Comparison of ENCODE assay signal across 8 cellular contexts in genomic region chr19:19460761-19461265, GRCh38. TPM values are rescaled to one million over a fixed set of nuclear protein-coding genes. Genes with fewer than 3 reads are reported as not detected.
DNase-seq lines count a peak whose midpoint lies in the region; ATAC-seq and TF ChIP-seq lines count a peak whose summit lies in the region.

No MANE protein-coding gene starts in this region.

- H3K27ac Mint-ChIP-seq in CD14-positive monocyte: peak overlapping the region; percentile 97 to 99 (median 98)

- H3K9me3 Mint-ChIP-seq in CD14-positive monocyte: peaks cover 3 to 6% (median 5%) of the 10 kb centered on the region in 7 donors
- no peaks in the 10 kb centered on the region for H3K9me3 Mint-ChIP-seq in activated T-cell treated with anti-CD3 and anti-CD28 coated beads, Interleukin-2, amount 50 U/mL, for 4 hours

- H3K27me3 ChIP-seq in HUES64 (ENCODE audit: insufficient read depth, low read length) (no peaks in the 10 kb centered on the region), transverse colon (no peaks in the 10 kb centered on the region)

- in situ Hi-C loops in transverse colon (cut with MboI; ENCODE audit: low pct_ligation_motif_present in 1 of 4, low pct_unique_long_range_greater_than_20kb in 1 of 4, low sequenced_read_pairs in 3 of 4): no loop called here

- intact Hi-C loops in CD14-positive monocyte (cut with micrococcal nuclease): no loop called here
- intact Hi-C loops in transverse colon (cut with DNase I; ENCODE audit: low total_unique reads): no loop called here

- peak overlapping the region; percentile 65 to 84 for H3K4me3 Mint-ChIP-seq in CD14-positive monocyte
- H3K4me3 Mint-ChIP-seq in activated T-cell treated with anti-CD3 and anti-CD28 coated beads, Interleukin-2, amount 50 U/mL, for 4 hours: peak overlapping the region; percentile 82

- H3K4me3 ChIP-seq in HUES64 (ENCODE audit: low read length) (no peak overlapping the region), foreskin fibroblast (ENCODE audit: low read depth in 1 of 2, low read length in 2 of 2) (no peak overlapping the region), transverse colon (peak overlapping the region in 1 of 4 donors; percentile 13)

- TF ChIP-seq POLR2A in transverse colon (IDR thresholded peaks at IDR 0.05): no peak

- H3K9me3 ChIP-seq in HUES64 (ENCODE audit: insufficient read depth, low read depth, low read length): no peaks in the 10 kb centered on the region
- H3K9me3 ChIP-seq in transverse colon: no peaks in the 10 kb centered on the region

- WGBS in HUES64: 44% methylated on average over 18 of the region's 18 CpGs
- WGBS in transverse colon (ENCODE audit: low coverage in 1 of 2), 2 donors: 41% methylated on average over 18 of the region's 18 CpGs; no CpG with 5 or more reads in 1 of the 2 donors

- peaks cover 38 to 50% of the 10 kb centered on the region in 2 donors for H3K36me3 Mint-ChIP-seq in CD14-positive monocyte
- peaks cover 23% of the 10 kb centered on the region for H3K36me3 Mint-ChIP-seq in activated T-cell treated with anti-CD3 and anti-CD28 coated beads, Interleukin-2, amount 50 U/mL, for 4 hours (ENCODE audit: insufficient read depth)

- H3K9ac ChIP-seq in HUES64 (ENCODE audit: low read depth, low read length): peak overlapping the region; percentile 23; the same call in 1 of the 2 replicates

- peak overlapping the region; percentile 51; the same call in 1 of the 2 replicates for H3K27ac ChIP-seq in HUES64 (ENCODE audit: low read depth, low read length)
- H3K27ac ChIP-seq in transverse colon: peak overlapping the region; percentile 58 to 81 (median 75)

- H3K4me1 Mint-ChIP-seq in CD14-positive monocyte: peaks cover 82% of the 10 kb centered on the region
- H3K4me1 Mint-ChIP-seq in activated T-cell treated with anti-CD3 and anti-CD28 coated beads, Interleukin-2, amount 50 U/mL, for 4 hours (ENCODE audit: low read depth): peaks cover 88% of the 10 kb centered on the region

- H3K36me3 ChIP-seq in HUES64 (ENCODE audit: insufficient read depth, low read length): peaks cover 9% of the 10 kb centered on the region
- peaks cover 0 to 8% (median 3%) of the 10 kb centered on the region in 4 donors for H3K36me3 ChIP-seq in transverse colon

- no peak for TF ChIP-seq CTCF in CD14-positive monocyte (IDR thresholded peaks at IDR 0.05)
- no peak for TF ChIP-seq CTCF in foreskin fibroblast (IDR thresholded peaks at IDR 0.05; ENCODE audit: low read depth, low read length)
- TF ChIP-seq CTCF in transverse colon (IDR thresholded peaks at IDR 0.05): no peak

- no peak for TF ChIP-seq EP300 in transverse colon (IDR thresholded peaks at IDR 0.05; ENCODE audit: low read depth)

- peaks cover 67% of the 10 kb centered on the region for H3K4me1 ChIP-seq in HUES64 (ENCODE audit: insufficient read depth, low read length)
- peaks cover 39 to 74% (median 58%) of the 10 kb centered on the region in 4 donors for H3K4me1 ChIP-seq in transverse colon

- peak; percentile 67 to 69 for ATAC-seq in activated T-cell treated with anti-CD3 and anti-CD28 coated beads, Interleukin-2, amount 50 U/mL, for 4 hours

- no peaks in the 10 kb centered on the region for H3K27me3 Mint-ChIP-seq in CD14-positive monocyte (ENCODE audit: low read depth in 3 of 3)
- no peaks in the 10 kb centered on the region for H3K27me3 Mint-ChIP-seq in activated T-cell treated with anti-CD3 and anti-CD28 coated beads, Interleukin-2, amount 50 U/mL, for 4 hours (ENCODE audit: low read depth)

- DNase-seq in CD14-positive monocyte (ENCODE audit: low spot score): peak; percentile 81
- peak; percentile 45 for DNase-seq in activated T-cell treated with anti-CD3 and anti-CD28 coated beads, Interleukin-2, amount 50 U/mL, for 4 hours
- DNase-seq in foreskin fibroblast: peak; percentile 44 to 70
- DNase-seq in pons (ENCODE audit: low spot score): peak; percentile 39
- peak; percentile 52 for DNase-seq in transverse colon
- no peak for DNase-seq in NCI-H446 treated with DMSO at 0.1 percent for 48 hours (lab: John Stamatoyannopoulos, UW)
- no peak for DNase-seq in T1000 (lab: John Stamatoyannopoulos, UW)

RNA-seq across cellular contexts. Expression of gene TSSK6, which starts 54.5 kb away (rescaled TPM):
- under 1 TPM in 1 of 2 donors, not detected in 1; 0.27 TPM for polyA plus RNA-seq in CD14-positive monocyte
- polyA plus RNA-seq in HUES64 (2013, experiment 1 of 2): 1.4 TPM
- 1.9 TPM for polyA plus RNA-seq in HUES64 (2013, experiment 2 of 2)
- total RNA-seq in activated T-cell treated with anti-CD3 and anti-CD28 coated beads, Interleukin-2, amount 50 U/mL, for 4 hours: 1 to 10 TPM; 3.6 to 3.8 (median 3.8) TPM
- total RNA-seq in transverse colon: 10 to 100 TPM in 2 of 4 donors, 1 to 10 TPM in 2; 2.6 to 10.5 (median 6.8) TPM

RNA-seq across cellular contexts. Expression of gene NDUFA13, which starts 55.2 kb away (rescaled TPM):
- 100 to 1,000 TPM; 361 to 433 TPM for polyA plus RNA-seq in CD14-positive monocyte
- 184 TPM for polyA plus RNA-seq in HUES64 (2013, experiment 1 of 2)
- polyA plus RNA-seq in HUES64 (2013, experiment 2 of 2): 194 TPM
- total RNA-seq in activated T-cell treated with anti-CD3 and anti-CD28 coated beads, Interleukin-2, amount 50 U/mL, for 4 hours: 100 to 1,000 TPM; 431 to 445 (median 436) TPM
- total RNA-seq in transverse colon: 100 to 1,000 TPM in 1 of 4 donors, 10 to 100 TPM in 3; 21.1 to 100 (median 76.0) TPM

RNA-seq across cellular contexts. Expression of gene GATAD2A, which starts 55.3 kb away (rescaled TPM):
- 1 to 10 TPM; 8.0 to 8.7 TPM for polyA plus RNA-seq in CD14-positive monocyte
- 75.3 TPM for polyA plus RNA-seq in HUES64 (2013, experiment 1 of 2)
- polyA plus RNA-seq in HUES64 (2013, experiment 2 of 2): 75.9 TPM
- 100 to 1,000 TPM; 187 to 240 (median 205) TPM for total RNA-seq in activated T-cell treated with anti-CD3 and anti-CD28 coated beads, Interleukin-2, amount 50 U/mL, for 4 hours
- total RNA-seq in transverse colon: 100 to 1,000 TPM in 1 of 4 donors, 10 to 100 TPM in 3; 45.6 to 102 (median 65.7) TPM

Comparison
In these comparisons a context has a peak if more than half of its experiments do, and no peak if none do; other contexts are left out.
1. DNase-seq: peak in CD14-positive monocyte (single experiment), activated T-cell treated with anti-CD3 and anti-CD28 coated beads, Interleukin-2, amount 50 U/mL, for 4 hours (single experiment), foreskin fibroblast (2 of 2), pons (single experiment) and transverse colon (single experiment); none in NCI-H446 treated with DMSO at 0.1 percent for 48 hours (single experiment) and T1000 (single experiment).
2. RNA of gene NDUFA13, which starts 55.2 kb away (total RNA-seq): 431 to 445 TPM in activated T-cell treated with anti-CD3 and anti-CD28 coated beads, Interleukin-2, amount 50 U/mL, for 4 hours; 21.1 to 100 TPM in transverse colon; every median in the first group is over 4 times any median in the second.